Comparison of ENCODE assay signal across 27 cellular contexts in the genomic region with DNA sequence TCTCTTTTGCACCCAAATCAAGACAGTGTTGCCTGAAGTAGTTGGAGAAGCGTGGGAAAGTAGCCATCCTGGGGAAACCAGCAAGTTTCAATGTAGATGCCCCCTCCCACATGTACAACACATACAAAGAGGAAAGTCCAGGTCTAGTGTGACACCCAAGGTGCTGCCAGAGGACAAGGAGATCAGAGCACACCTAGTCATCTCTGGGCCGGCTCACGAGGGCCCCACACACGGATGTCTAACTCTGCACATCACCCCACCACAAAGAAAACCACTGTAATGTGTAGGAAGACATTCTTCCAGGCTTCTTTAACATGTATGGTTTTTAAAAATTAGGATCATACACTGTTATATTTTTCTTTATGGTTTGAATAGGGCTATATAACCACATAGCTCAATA. TPM values are rescaled to one million over a fixed set of nuclear protein-coding genes. Genes with fewer than 3 reads are reported as not detected.
A peak's percentile ranks its signal among the peaks of the same experiment; 100 is the strongest.
DNase-seq lines count a peak whose midpoint lies in the region; ATAC-seq, FAIRE-seq and TF ChIP-seq lines count a peak whose summit lies in the region.
"Had no signal": no experiment of that assay in that cellular context is flagged by ENCODE, and none has a peak within 500 bp of the region (broad histone marks: within the 10 kb centered on the region; RNA-seq: fewer than 3 reads in every experiment).

No MANE protein-coding gene starts in this region.

- H3K4me1 Mint-ChIP-seq in astrocyte (ENCODE audit: low read depth, unreplicated experiment) (peaks cover 8% of the 10 kb centered on the region), osteocyte (ENCODE audit: unreplicated experiment) (peaks cover 36% of the 10 kb centered on the region)
- H3K4me1 Mint-ChIP-seq: CD4-positive, CD25-positive, alpha-beta regulatory T cell had no signal

- 86% methylated on average over 1 of the region's 4 CpGs; no CpG with 5 or more reads in 1 of the 2 donors for WGBS in gastroesophageal sphincter (ENCODE audit: low coverage in 1 of 2), 2 donors

- peak; percentile 1 for DNase-seq in GM03348 (ENCODE audit: low spot score)
- peak; percentile 10 for DNase-seq in H7
- no peak for DNase-seq in astrocyte (ENCODE audit: low read depth)
- DNase-seq in osteocyte (ENCODE audit: extremely low spot score, unreplicated experiment): no peak
- no peak for DNase-seq in T-helper 1 cell
- DNase-seq in hippocampal formation (lab: John Stamatoyannopoulos, UW): no peak
- DNase-seq: CD4-positive, CD25-positive, alpha-beta regulatory T cell; DMS53; HCEC 1CT; Kasumi-1; MV-4-11; NCI-H1105; NCI-H1436 treated with DMSO at 0.1 percent for 48 hours; NCI-H1930; NCI-H446 treated with DMSO at 0.1 percent for 48 hours; NCI-H526; NCI-H82; NK-92 treated with Interleukin-12 subunit alpha and Interleukin-12 subunit beta, amount 100 ng/mL, for 24 hours; Right ventricle myocardium superior; RPMI8226 had no signal

- H3K36me3 ChIP-seq in H7 (replicated peaks; ENCODE audit: control insufficient read depth, insufficient read depth, low read length): no peaks in the 10 kb centered on the region; the same call in 1 of the 2 replicates
- H3K36me3 ChIP-seq in astrocyte (ENCODE audit: insufficient read depth, low read length): no peaks in the 10 kb centered on the region
- H3K36me3 ChIP-seq in gastroesophageal sphincter: no peaks in the 10 kb centered on the region
- H3K36me3 ChIP-seq: BLaER1, SJSA1 had no signal

- FAIRE-seq in astrocyte (lab: Jason Lieb, UNC): no peak
- FAIRE-seq: GM19239, K562 had no signal

- H4K20me1 ChIP-seq in astrocyte (ENCODE audit: insufficient read depth, low read length): peaks cover 16% of the 10 kb centered on the region
- H4K20me1 ChIP-seq: BLaER1 had no signal

- no peak for TF ChIP-seq EP300 in gastroesophageal sphincter (IDR thresholded peaks at IDR 0.05)

- H3K36me3 Mint-ChIP-seq in astrocyte (ENCODE audit: low read depth, unreplicated experiment) (peaks cover 7% of the 10 kb centered on the region), osteocyte (ENCODE audit: unreplicated experiment) (no peaks in the 10 kb centered on the region)
- H3K36me3 Mint-ChIP-seq: CD4-positive, CD25-positive, alpha-beta regulatory T cell had no signal

- H3K27ac ChIP-seq in astrocyte (ENCODE audit: low read depth, low read length) (peak overlapping the region; percentile 7), gastroesophageal sphincter (no peak overlapping the region)
- H3K27ac ChIP-seq: BLaER1, SJSA1 had no signal

- TF ChIP-seq CTCF in astrocyte (IDR thresholded peaks at IDR 0.05; ENCODE audit: insufficient read depth, low read depth, low read length) (no peak), osteocyte (IDR thresholded peaks at IDR 0.05) (no peak), gastroesophageal sphincter (IDR thresholded peaks at IDR 0.05) (no peak)

- H3K9ac ChIP-seq in astrocyte (ENCODE audit: low read length): peak overlapping the region; percentile 35
- H3K9ac ChIP-seq: BLaER1 had no signal

- H3K27me3 Mint-ChIP-seq in astrocyte (ENCODE audit: low read depth, unreplicated experiment): no peaks in the 10 kb centered on the region
- no peaks in the 10 kb centered on the region for H3K27me3 Mint-ChIP-seq in osteocyte (ENCODE audit: unreplicated experiment)

- no peak overlapping the region for H2AFZ ChIP-seq in astrocyte (ENCODE audit: low read depth, low read length)
- H2AFZ ChIP-seq: GM23338 had no signal

- no peak overlapping the region for H3K4me3 Mint-ChIP-seq in astrocyte (ENCODE audit: unreplicated experiment)
- peak overlapping the region; percentile 38 for H3K4me3 Mint-ChIP-seq in osteocyte (ENCODE audit: unreplicated experiment)
- H3K4me3 Mint-ChIP-seq: CD4-positive, CD25-positive, alpha-beta regulatory T cell; GM23338 had no signal

- TF ChIP-seq POLR2A in gastroesophageal sphincter (IDR thresholded peaks at IDR 0.05): no peak

- ATAC-seq in GM21423 (IDR thresholded peaks at IDR 0.05; ENCODE audit: unreplicated experiment): no peak
- no peak for ATAC-seq in gastroesophageal sphincter
- ATAC-seq: GM23338, K562 had no signal

- no peaks in the 10 kb centered on the region for H3K4me1 ChIP-seq in astrocyte (ENCODE audit: insufficient read depth, low read length)
- H3K4me1 ChIP-seq in gastroesophageal sphincter: no peaks in the 10 kb centered on the region
- H3K4me1 ChIP-seq: SJSA1 had no signal

- peak overlapping the region; percentile 58 for H3K4me2 ChIP-seq in astrocyte (ENCODE audit: low read length)
- H3K4me2 ChIP-seq: BLaER1, GM23338 had no signal

- no peaks in the 10 kb centered on the region for H3K79me2 ChIP-seq in astrocyte (ENCODE audit: insufficient read depth, low read length)

- H3K9me3 Mint-ChIP-seq in astrocyte (ENCODE audit: unreplicated experiment) (peaks cover 6% of the 10 kb centered on the region), osteocyte (ENCODE audit: unreplicated experiment) (peaks cover 9% of the 10 kb centered on the region)
- H3K9me3 Mint-ChIP-seq: GM23338 had no signal

- no peak overlapping the region for H3K4me3 ChIP-seq in H7 (ENCODE audit: insufficient read depth, low read depth, low read length)
- H3K4me3 ChIP-seq in astrocyte (ENCODE audit: insufficient read depth, low read depth, low read length): no peak overlapping the region
- no peak overlapping the region for H3K4me3 ChIP-seq in gastroesophageal sphincter
- H3K4me3 ChIP-seq: BLaER1, GM23338, K562, SJSA1 had no signal

- H3K9me3 ChIP-seq in astrocyte (ENCODE audit: insufficient read depth, low read depth, low read length) (no peaks in the 10 kb centered on the region), gastroesophageal sphincter (peaks cover 0 to 5% (median 0%) of the 10 kb centered on the region in 3 donors)

- H3K27ac Mint-ChIP-seq in astrocyte (ENCODE audit: unreplicated experiment): no peak overlapping the region
- peak overlapping the region; percentile 83 for H3K27ac Mint-ChIP-seq in osteocyte (ENCODE audit: unreplicated experiment)
- H3K27ac Mint-ChIP-seq: CD4-positive, CD25-positive, alpha-beta regulatory T cell; GM23338 had no signal

- H3K27me3 ChIP-seq in H7 (ENCODE audit: control insufficient read depth, insufficient read depth, low read length) (no peaks in the 10 kb centered on the region), astrocyte (ENCODE audit: insufficient read depth, low read length) (no peaks in the 10 kb centered on the region), gastroesophageal sphincter (no peaks in the 10 kb centered on the region)
- H3K27me3 ChIP-seq: BLaER1, SJSA1 had no signal

RNA-seq across cellular contexts. Expression of gene PARD6G, which starts 21.6 kb away (rescaled TPM):
- total RNA-seq in H7 (2014; rRNA removed; shearing (Covaris generic)): 4.4 and 6.3 TPM in 2 replicates
- total RNA-seq in astrocyte (26.9 and 29.6 TPM in 2 replicates), osteocyte (16.5 and 18.9 TPM in 2 replicates), gastroesophageal sphincter (10 to 100 TPM in 1 of 4 donors, 1 to 10 TPM in 3; 3.7 to 14.0 (median 8.6) TPM)

Comparison
In these comparisons a context has a peak if more than half of its experiments do, and no peak if none do; other contexts are left out.
1. DNase-seq: peak in GM03348 (single experiment) and H7 (single experiment); none in astrocyte (single experiment), osteocyte (single experiment), T-helper 1 cell (0 of 5) and hippocampal formation (0 of 2).